ENCODE assay signal across 18 cellular contexts in the genomic region with DNA sequence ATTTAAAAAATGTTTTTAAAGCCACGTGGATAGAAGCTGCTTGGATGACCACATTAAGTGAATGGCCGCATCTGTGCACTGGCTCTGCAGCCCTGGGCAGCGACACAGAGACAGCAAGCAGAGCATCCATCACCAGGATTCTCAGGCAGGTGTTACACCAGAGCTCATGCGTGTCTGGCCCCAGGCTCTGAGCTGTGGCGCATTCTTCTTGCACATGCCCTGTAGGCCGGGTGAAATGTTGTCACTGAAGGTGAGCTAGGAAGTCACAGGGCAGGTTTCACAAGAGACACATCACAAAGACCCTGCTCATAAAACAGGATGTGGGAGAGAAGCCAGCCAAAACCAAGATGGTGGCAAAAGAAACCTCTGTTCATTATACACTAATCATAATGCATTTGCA. TPM values are rescaled to one million over a fixed set of nuclear protein-coding genes. Genes with fewer than 3 reads are reported as not detected.
DNase-seq lines count a peak whose midpoint lies in the region; ATAC-seq and TF ChIP-seq lines count a peak whose summit lies in the region.
"Had no signal": no experiment of that assay in that cellular context is flagged by ENCODE, and none has a peak within 500 bp of the region (broad histone marks: within the 10 kb centered on the region; RNA-seq: fewer than 3 reads in every experiment).

No MANE protein-coding gene starts in this region.

- no peaks in the 10 kb centered on the region for H3K27me3 ChIP-seq in RWPE2 (ENCODE audit: insufficient read depth, poor library complexity, severe bottlenecking)
- H3K27me3 ChIP-seq: SJCRH30 had no signal

- ATAC-seq in RWPE2 (ENCODE audit: low read depth) (no peak), GM21576 (IDR thresholded peaks at IDR 0.05; ENCODE audit: unreplicated experiment) (no peak)
- ATAC-seq: HCT116 had no signal

- DNase-seq in NCI-H748 (lab: John Stamatoyannopoulos, UW; ENCODE audit: unreplicated experiment): peak; percentile 26
- DNase-seq in NCI-H748 treated with DMSO at 0.1 percent for 48 hours (lab: John Stamatoyannopoulos, UW): no peak
- peak; percentile 33 for DNase-seq in RWPE2 (ENCODE audit: low spot score)
- DNase-seq in kidney tubule cell (ENCODE audit: low spot score): peak; percentile 34
- peak; percentile 65 for DNase-seq in type B pancreatic cell (ENCODE audit: extremely low spot score, unreplicated experiment)
- DNase-seq in cortex of kidney (lab: John Stamatoyannopoulos, UW): no peak
- DNase-seq in stimulated activated CD8-positive, alpha-beta memory T cell treated with anti-CD3 and anti-CD28 coated beads, Interleukin-4, amount 100 ng/mL, for 48 hours: no peak
- DNase-seq: CD4-positive, alpha-beta memory T cell; DMS79 treated with DMSO at 0.1 percent for 48 hours; GM23248; KG1; NCI-H1417 treated with DMSO at 0.1 percent for 48 hours; NCI-H2029 treated with DMSO at 0.1 percent for 48 hours; SJCRH30 had no signal

- no peak overlapping the region for H3K4me3 Mint-ChIP-seq in type B pancreatic cell
- H3K4me3 Mint-ChIP-seq: B cell; CD4-positive, alpha-beta memory T cell had no signal

- peaks cover 29% of the 10 kb centered on the region for H3K27me3 Mint-ChIP-seq in type B pancreatic cell

- TF ChIP-seq CTCF in RWPE2 (IDR thresholded peaks at IDR 0.05; ENCODE audit: poor library complexity, severe bottlenecking) (no peak), type B pancreatic cell (conservative IDR thresholded peaks at IDR 0.05) (no peak)

- H3K4me3 ChIP-seq in RWPE2 (ENCODE audit: severe bottlenecking): no peak overlapping the region
- H3K4me3 ChIP-seq: GM23248, SJCRH30 had no signal

- H3K27ac ChIP-seq in RWPE2 (ENCODE audit: poor library complexity, severe bottlenecking): no peak overlapping the region
- H3K27ac ChIP-seq: 22Rv1, GM23248, SJCRH30 had no signal

- no peaks in the 10 kb centered on the region for H3K36me3 ChIP-seq in RWPE2 (ENCODE audit: low read depth)
- H3K36me3 ChIP-seq: SJCRH30 had no signal

- H3K9me3 Mint-ChIP-seq in type B pancreatic cell: peaks cover 4% of the 10 kb centered on the region

- H3K9me3 ChIP-seq in RWPE2 (ENCODE audit: severe bottlenecking): no peaks in the 10 kb centered on the region
- H3K9me3 ChIP-seq: SJCRH30 had no signal

- H3K4me1 Mint-ChIP-seq in type B pancreatic cell (ENCODE audit: unreplicated experiment): peaks cover 16% of the 10 kb centered on the region

- H3K27ac Mint-ChIP-seq in type B pancreatic cell: no peak overlapping the region
- H3K27ac Mint-ChIP-seq: B cell; CD4-positive, alpha-beta memory T cell had no signal

- peaks cover 4% of the 10 kb centered on the region for H3K36me3 Mint-ChIP-seq in type B pancreatic cell
- H3K36me3 Mint-ChIP-seq: CD4-positive, alpha-beta memory T cell had no signal

- H3K4me1 ChIP-seq in RWPE2 (ENCODE audit: insufficient read depth, poor library complexity, severe bottlenecking): no peaks in the 10 kb centered on the region

RNA-seq across cellular contexts. Expression of a gene that starts 8.4 kb away (rescaled TPM):
- 58.4 and 150 TPM in 2 replicates for total RNA-seq in type B pancreatic cell (ENCODE audit: low replicate concordance)
- total RNA-seq: CD4-positive, alpha-beta memory T cell had no signal

Comparison
In these comparisons a context has a peak if more than half of its experiments do, and no peak if none do; other contexts are left out.
1. DNase-seq: peak in NCI-H748 (single experiment), RWPE2 (single experiment), kidney tubule cell (single experiment) and type B pancreatic cell (single experiment); none in NCI-H748 treated with DMSO at 0.1 percent for 48 hours (single experiment), cortex of kidney (single experiment) and stimulated activated CD8-positive, alpha-beta memory T cell treated with anti-CD3 and anti-CD28 coated beads, Interleukin-4, amount 100 ng/mL, for 48 hours (single experiment).